ENCODE assay signal across 8 cellular contexts in genomic region chr20:24100370-24101011, GRCh38.
A peak's percentile ranks its signal among the peaks of the same experiment; 100 is the strongest.
DNase-seq lines count a peak whose midpoint lies in the region; ATAC-seq, FAIRE-seq and TF ChIP-seq lines count a peak whose summit lies in the region.

No MANE protein-coding gene starts in this region.

- DNase-seq in AG09319 (ENCODE audit: extremely low read depth, low read depth): no peak
- DNase-seq in NK-92 treated with Interleukin-12 subunit alpha and Interleukin-12 subunit beta, amount 100 ng/mL, for 24 hours (lab: John Stamatoyannopoulos, UW): peak; percentile 54
- peak; percentile 38 for DNase-seq in activated T-cell treated with anti-CD3 and anti-CD28 coated beads for 24 hours (ENCODE audit: low read depth)
- peak; percentile 3 for DNase-seq in fibroblast of peridontal ligament (ENCODE audit: extremely low read depth)
- DNase-seq in pancreas: peak in 3 of 6 donors; percentile 12 to 39 (median 33)
- no peak for DNase-seq in superior temporal gyrus (ENCODE audit: extremely low spot score)

- FAIRE-seq in pancreas (lab: Jason Lieb, UNC): no peak

- no peak overlapping the region for H3K4me3 ChIP-seq in pancreas

- peak; percentile 62 for TF ChIP-seq CTCF in AG09319 (IDR thresholded peaks at IDR 0.05; ENCODE audit: low read depth, low read length)
- TF ChIP-seq CTCF in pancreas (IDR thresholded peaks at IDR 0.05): peak; percentile 23 to 55 (median 48)

- no peak overlapping the region for H3K27ac ChIP-seq in pancreas

- H3K27me3 ChIP-seq in pancreas: no peaks in the 10 kb centered on the region

- peak; percentile 92 for ATAC-seq in GM18867 (IDR thresholded peaks at IDR 0.05; ENCODE audit: unreplicated experiment)
- peak; percentile 93 for ATAC-seq in HG03342 (IDR thresholded peaks at IDR 0.05; ENCODE audit: unreplicated experiment)
- ATAC-seq in pancreas: peak; percentile 77 to 92 (median 88)

- WGBS in pancreas, 2 donors: 23 to 24% methylated on average over 5 of the region's 5 CpGs

- no peaks in the 10 kb centered on the region for H3K9me3 ChIP-seq in pancreas

- H3K4me1 ChIP-seq in pancreas: no peaks in the 10 kb centered on the region

- H3K36me3 ChIP-seq in pancreas: no peaks in the 10 kb centered on the region

- intact Hi-C loops in pancreas (cut with DNase I): no loop called here

Comparison
In these comparisons a context has a peak if more than half of its experiments do, and no peak if none do; other contexts are left out.
1. DNase-seq: peak in NK-92 treated with Interleukin-12 subunit alpha and Interleukin-12 subunit beta, amount 100 ng/mL, for 24 hours (single experiment), activated T-cell treated with anti-CD3 and anti-CD28 coated beads for 24 hours (single experiment) and fibroblast of peridontal ligament (single experiment); none in AG09319 (single experiment) and superior temporal gyrus (single experiment).
2. Peak in every context shown above with its lines, with median percentiles within 50 percentile points of each other: ATAC-seq.